Comparison of ENCODE assay signal across 8 cellular contexts in the genomic region with DNA sequence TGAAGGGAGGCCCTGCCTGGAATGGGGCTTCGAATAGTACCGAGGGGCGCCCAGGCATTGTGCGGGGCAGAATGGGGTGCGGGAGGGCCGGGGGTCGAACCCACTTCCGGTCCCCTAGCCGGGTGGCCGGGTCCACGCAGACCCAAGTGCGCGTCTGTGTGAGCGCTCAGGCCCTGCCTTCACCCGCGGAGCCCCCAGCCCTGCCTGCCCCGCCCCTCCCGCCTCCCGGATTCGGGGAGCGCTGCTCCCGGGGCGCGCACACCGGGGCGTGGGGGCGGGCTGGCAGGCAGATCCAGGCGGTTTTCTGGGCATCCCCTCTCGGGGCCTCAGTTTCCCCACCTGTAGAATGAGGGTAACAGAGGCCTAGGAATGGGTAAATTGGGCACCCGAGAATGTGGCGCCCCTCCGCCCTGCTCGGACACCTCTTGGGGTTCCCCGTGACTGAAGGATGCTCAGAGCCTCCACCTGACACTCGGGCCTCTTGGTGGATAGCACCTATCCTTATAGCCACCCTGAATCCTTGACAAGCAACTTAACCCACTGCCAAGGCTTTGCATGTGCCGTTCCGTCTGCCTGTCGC. TPM values are rescaled to one million over a fixed set of nuclear protein-coding genes. Genes with fewer than 3 reads are reported as not detected.
A peak's percentile ranks its signal among the peaks of the same experiment; 100 is the strongest.
DNase-seq lines count a peak whose midpoint lies in the region; ATAC-seq, FAIRE-seq and TF ChIP-seq lines count a peak whose summit lies in the region.

No MANE protein-coding gene starts in this region.

- H3K4me1 Mint-ChIP-seq in type B pancreatic cell (ENCODE audit: unreplicated experiment): peaks cover 23% of the 10 kb centered on the region

- DNase-seq in GM12891 (ENCODE audit: insufficient read length, low spot score) (no peak), OCI-LY7 (ENCODE audit: low spot score) (peak; percentile 38), bronchial epithelial cell (ENCODE audit: low read depth) (no peak), mucosa of descending colon (peak; percentile 47 to 80 (median 73)), type B pancreatic cell (ENCODE audit: extremely low spot score, unreplicated experiment) (no peak)

- no peak for TF ChIP-seq POLR2A in GM12891 (IDR thresholded peaks at IDR 0.05; ENCODE audit: low read depth, low read length)

- peak overlapping the region; percentile 58; the same call in 1 of the 2 replicates for H2AFZ ChIP-seq in OCI-LY7 (ENCODE audit: low read length)

- H3K4me3 Mint-ChIP-seq in type B pancreatic cell: peak overlapping the region; percentile 94

- BruUV-seq in OCI-LY7 (replicated peaks; lab: Mats Ljungman, UMichigan): no TSS peak

- H3K4me2 ChIP-seq in OCI-LY7 (ENCODE audit: low read length): peak overlapping the region; percentile 94

- peaks cover 20% of the 10 kb centered on the region; the same call in 1 of the 2 replicates for H3K36me3 ChIP-seq in OCI-LY7 (ENCODE audit: insufficient read depth, low read length)
- no peaks in the 10 kb centered on the region for H3K36me3 ChIP-seq in bronchial epithelial cell (ENCODE audit: control insufficient read depth, insufficient read depth, low read length)
- peaks cover 4% of the 10 kb centered on the region for H3K36me3 ChIP-seq in mucosa of descending colon (ENCODE audit: low read depth)

- H3K36me3 Mint-ChIP-seq in type B pancreatic cell: no peaks in the 10 kb centered on the region

- no peaks in the 10 kb centered on the region for H3K9me3 Mint-ChIP-seq in type B pancreatic cell

- no peaks in the 10 kb centered on the region for H3K27me3 Mint-ChIP-seq in type B pancreatic cell

- no peaks in the 10 kb centered on the region for H4K20me1 ChIP-seq in OCI-LY7 (ENCODE audit: insufficient read depth, low read length)

- H3K4me1 ChIP-seq in OCI-LY7 (ENCODE audit: insufficient read depth, low read length, poor library complexity, severe bottlenecking) (peaks cover 34% of the 10 kb centered on the region), mucosa of descending colon (ENCODE audit: low read depth) (peaks cover 43% of the 10 kb centered on the region)

- no peak for TF ChIP-seq CTCF in OCI-LY7 (conservative IDR thresholded peaks at IDR 0.05; ENCODE audit: low read length)
- TF ChIP-seq CTCF in bronchial epithelial cell (IDR thresholded peaks at IDR 0.05; ENCODE audit: insufficient read depth, low read length, severe bottlenecking): no peak
- no peak for TF ChIP-seq CTCF in mucosa of descending colon (IDR thresholded peaks at IDR 0.05)
- TF ChIP-seq CTCF in type B pancreatic cell (conservative IDR thresholded peaks at IDR 0.05): no peak

- H3K27ac Mint-ChIP-seq in type B pancreatic cell: peak overlapping the region; percentile 79

- no peaks in the 10 kb centered on the region for H3K9me2 ChIP-seq in OCI-LY7 (ENCODE audit: insufficient read depth, low read length)

- no peaks in the 10 kb centered on the region for H3K27me3 ChIP-seq in bronchial epithelial cell (ENCODE audit: control insufficient read depth, insufficient read depth, low read length)

- H3K9me3 ChIP-seq in OCI-LY7 (ENCODE audit: low read length): no peaks in the 10 kb centered on the region
- no peaks in the 10 kb centered on the region for H3K9me3 ChIP-seq in mucosa of descending colon

- POLR2A ChIA-PET in OCI-LY7 (lab: Charles Lee): no interaction called here

- H3K4me3 ChIP-seq in OCI-LY7 (ENCODE audit: low read depth, low read length, poor library complexity, severe bottlenecking): peak overlapping the region; percentile 82
- peak overlapping the region; percentile 96 for H3K4me3 ChIP-seq in bronchial epithelial cell (ENCODE audit: low read depth, low read length)
- H3K4me3 ChIP-seq in mucosa of descending colon: peak overlapping the region; percentile 29

- FAIRE-seq in GM12891 (lab: Jason Lieb, UNC): peak; percentile 71
- FAIRE-seq in bronchial epithelial cell (lab: Jason Lieb, UNC): peak; percentile 86

- CTCF ChIA-PET in OCI-LY7 (lab: Charles Lee; ENCODE audit: unreplicated experiment): no interaction called here

- no peak for ATAC-seq in mucosa of descending colon
- no peak for ATAC-seq in HG02678 (IDR thresholded peaks at IDR 0.05; ENCODE audit: unreplicated experiment)
- no peak for ATAC-seq in HG03025 (IDR thresholded peaks at IDR 0.05; ENCODE audit: low FRiP score, unreplicated experiment)
- ATAC-seq in HG03175 (IDR thresholded peaks at IDR 0.05; ENCODE audit: unreplicated experiment): no peak

- intact Hi-C loops in OCI-LY7 (cut with micrococcal nuclease; ENCODE audit: unreplicated experiment) (loop anchor here (2.0 to 5.0 kb wide), 2 partner anchors 35 to 146 kb away; a partner anchor contains a TSS), mucosa of descending colon (cut with DNase I, micrococcal nuclease) (no loop called here)

- peaks cover 3% of the 10 kb centered on the region; the same call in 1 of the 2 replicates for H3K79me2 ChIP-seq in OCI-LY7 (ENCODE audit: insufficient read depth, low read depth, low read length)

- H3K27ac ChIP-seq in OCI-LY7 (ENCODE audit: low read depth, low read length, poor library complexity, severe bottlenecking): peak overlapping the region; percentile 90

TF ChIP-seq in GM12891, 5 proteins besides CTCF, POLR2A, EP300 and RAD21:
- TF ChIP-seq SPI1 (IDR thresholded peaks at IDR 0.05; ENCODE audit: low read depth, low read length) (no peak), POU2F2 (IDR thresholded peaks at IDR 0.05; ENCODE audit: low read depth, low read length) (no peak), TAF1 (IDR thresholded peaks at IDR 0.05; ENCODE audit: low read depth, low read length) (no peak), POLR2AphosphoS5 (IDR thresholded peaks at IDR 0.05; ENCODE audit: low read depth, low read length) (no peak), PAX5 (IDR thresholded peaks at IDR 0.05; ENCODE audit: insufficient read depth, low read length, severe bottlenecking) (no peak)

RNA-seq across cellular contexts. Expression of a gene that starts 0.7 kb away (rescaled TPM):
- 6.7 TPM for polyA plus RNA-seq in GM12891 (2012; ENCODE audit: low read depth, missing spikeins)
- total RNA-seq in OCI-LY7 (2014; rRNA removed; shearing (Covaris generic)): 1.6 and 3.2 TPM in 2 replicates
- total RNA-seq in OCI-LY7 (2022) (20.5 and 30.0 TPM in 2 replicates), bronchial epithelial cell (2.6 and 4.0 TPM in 2 replicates), mucosa of descending colon (10 to 100 TPM; 31.6 to 40.0 (median 35.2) TPM), type B pancreatic cell (ENCODE audit: low replicate concordance) (41.4 and 47.0 TPM in 2 replicates)

RNA-seq across cellular contexts. Expression of a gene that starts 20.0 kb away (rescaled TPM):
- 201 TPM for polyA plus RNA-seq in GM12891 (2012; ENCODE audit: low read depth, missing spikeins)
- 141 and 195 TPM in 2 replicates for total RNA-seq in OCI-LY7 (2014; rRNA removed; shearing (Covaris generic))
- 117 and 170 TPM in 2 replicates for total RNA-seq in OCI-LY7 (2022)
- total RNA-seq in bronchial epithelial cell: 17.6 and 20.6 TPM in 2 replicates
- 100 to 1,000 TPM in 1 of 3 donors, 10 to 100 TPM in 2; 46.6 to 122 (median 49.4) TPM for total RNA-seq in mucosa of descending colon
- total RNA-seq in type B pancreatic cell (ENCODE audit: low replicate concordance): 20.2 and 22.8 TPM in 2 replicates

RNA-seq across cellular contexts. Expression of a gene that starts 39.4 kb away (rescaled TPM):
- polyA plus RNA-seq in GM12891 (2012; ENCODE audit: low read depth, missing spikeins): 10.6 TPM
- 21.9 and 23.7 TPM in 2 replicates for total RNA-seq in OCI-LY7 (2014; rRNA removed; shearing (Covaris generic))
- total RNA-seq in OCI-LY7 (2022) (18.1 and 22.6 TPM in 2 replicates), bronchial epithelial cell (8.7 and 9.5 TPM in 2 replicates), mucosa of descending colon (10 to 100 TPM in 2 of 3 donors, 1 to 10 TPM in 1; 6.7 to 12.4 (median 12.0) TPM), type B pancreatic cell (ENCODE audit: low replicate concordance) (10.2 and 11.6 TPM in 2 replicates)

RNA-seq across cellular contexts. Expression of a gene that starts 50.2 kb away (rescaled TPM):
- 1.0 TPM for polyA plus RNA-seq in GM12891 (2012; ENCODE audit: low read depth, missing spikeins)
- 2.9 and 4.9 TPM in 2 replicates for total RNA-seq in OCI-LY7 (2014; rRNA removed; shearing (Covaris generic))
- total RNA-seq in OCI-LY7 (2022): 6.9 and 8.6 TPM in 2 replicates
- 0.53 and 1.0 TPM in 2 replicates for total RNA-seq in bronchial epithelial cell
- 1 to 10 TPM; 5.7 to 7.6 (median 6.8) TPM for total RNA-seq in mucosa of descending colon
- 6.7 and 8.7 TPM in 2 replicates for total RNA-seq in type B pancreatic cell (ENCODE audit: low replicate concordance)

RNA-seq across cellular contexts. Expression of a gene that starts 56.1 kb away (rescaled TPM):
- polyA plus RNA-seq in GM12891 (2012; ENCODE audit: low read depth, missing spikeins): 7.2 TPM
- 14.3 and 14.8 TPM in 2 replicates for total RNA-seq in OCI-LY7 (2014; rRNA removed; shearing (Covaris generic))
- total RNA-seq in OCI-LY7 (2022): 31.0 and 31.4 TPM in 2 replicates
- total RNA-seq in bronchial epithelial cell: 0.79 and 2.2 TPM in 2 replicates
- total RNA-seq in mucosa of descending colon: 10 to 100 TPM; 25.2 to 37.3 (median 34.7) TPM
- 11.0 and 14.1 TPM in 2 replicates for total RNA-seq in type B pancreatic cell (ENCODE audit: low replicate concordance)

Comparison
In these comparisons a context has a peak if more than half of its experiments do, and no peak if none do; other contexts are left out.
1. DNase-seq: peak in OCI-LY7 (single experiment) and mucosa of descending colon (3 of 3); none in GM12891 (single experiment), bronchial epithelial cell (single experiment) and type B pancreatic cell (single experiment).
2. H3K4me3 ChIP-seq: peak in every context shown above with its lines; median percentile 96 in bronchial epithelial cell; 82 in OCI-LY7; 29 in mucosa of descending colon.